ENCODE assay signal across 8 cellular contexts in genomic region chr4:127783026-127783769, GRCh38. TPM values are rescaled to one million over a fixed set of nuclear protein-coding genes. Genes with fewer than 3 reads are reported as not detected.
DNase-seq lines count a peak whose midpoint lies in the region; ATAC-seq, FAIRE-seq and TF ChIP-seq lines count a peak whose summit lies in the region.

No MANE protein-coding gene starts in this region.

- H3K9ac ChIP-seq in astrocyte (ENCODE audit: low read length): peak overlapping the region; percentile 81

- no peaks in the 10 kb centered on the region for H3K4me1 ChIP-seq in astrocyte (ENCODE audit: insufficient read depth, low read length)
- H3K4me1 ChIP-seq in right cardiac atrium (ENCODE audit: control insufficient read depth, insufficient read depth, low read length): no peaks in the 10 kb centered on the region

- H3K27me3 ChIP-seq in astrocyte (ENCODE audit: insufficient read depth, low read length) (no peaks in the 10 kb centered on the region), right cardiac atrium (ENCODE audit: control insufficient read depth, insufficient read depth) (no peaks in the 10 kb centered on the region)

- no peaks in the 10 kb centered on the region for H3K79me2 ChIP-seq in astrocyte (ENCODE audit: insufficient read depth, low read length)

- H3K9me3 ChIP-seq in astrocyte (ENCODE audit: insufficient read depth, low read depth, low read length): no peaks in the 10 kb centered on the region
- H3K9me3 ChIP-seq in right cardiac atrium (ENCODE audit: control insufficient read depth, low read length): no peaks in the 10 kb centered on the region

- H3K27me3 Mint-ChIP-seq in activated CD4-positive, alpha-beta T cell treated with anti-CD3 and anti-CD28 coated beads for 36 hours: peaks cover 52% of the 10 kb centered on the region
- H3K27me3 Mint-ChIP-seq in astrocyte (ENCODE audit: low read depth, unreplicated experiment): no peaks in the 10 kb centered on the region

- 6% methylated on average over 25 of the region's 25 CpGs for WGBS in right cardiac atrium

- FAIRE-seq in astrocyte (lab: Jason Lieb, UNC): no peak

- DNase-seq in activated CD4-positive, alpha-beta T cell treated with anti-CD3 and anti-CD28 coated beads for 36 hours: peak; percentile 78
- DNase-seq in activated CD4-positive, alpha-beta T cell treated with anti-CD3 and anti-CD28 coated beads, Interleukin-2, amount 50 U/mL, for 1 hour: no peak
- DNase-seq in HFF-Myc (ENCODE audit: extremely low read depth, low read depth): peak; percentile 17
- peak; percentile 26 for DNase-seq in NCI-H345 (lab: John Stamatoyannopoulos, UW)
- DNase-seq in astrocyte (ENCODE audit: low read depth): peak; percentile 83
- DNase-seq in right cardiac atrium: peak; percentile 78 to 88 (median 79)
- peak; percentile 68 for DNase-seq in pons (ENCODE audit: low spot score)

- peak overlapping the region; percentile 86 for H2AFZ ChIP-seq in astrocyte (ENCODE audit: low read depth, low read length)

- H3K27ac Mint-ChIP-seq in activated CD4-positive, alpha-beta T cell treated with anti-CD3 and anti-CD28 coated beads for 36 hours: peak overlapping the region; percentile 86
- H3K27ac Mint-ChIP-seq in astrocyte (ENCODE audit: unreplicated experiment): peak overlapping the region; percentile 93

- no peak for ATAC-seq in activated CD4-positive, alpha-beta T cell treated with anti-CD3 and anti-CD28 coated beads for 36 hours
- ATAC-seq in right cardiac atrium (peak; percentile 47 to 74), HG03196 (IDR thresholded peaks at IDR 0.05; ENCODE audit: unreplicated experiment) (no peak)

- intact Hi-C loops in activated CD4-positive, alpha-beta T cell treated with anti-CD3 and anti-CD28 coated beads for 36 hours (cut with DNase I, micrococcal nuclease): loop anchor here (2.0 to 10.0 kb wide), 5 partner anchors 98 to 504 kb away; partner anchors contain the start of genes ABHD18 (in 1 of the 2), INTU (in 1 of the 2), LARP1B (in 1 of the 2) and MFSD8 (in 1 of the 2)
- intact Hi-C loops in right cardiac atrium (cut with DNase I): loop anchor here in 1 of 4 donors (5.0 kb wide), 1 partner anchor 184 kb away; the partner anchor contains the start of genes ABHD18 and MFSD8

- H3K36me3 ChIP-seq in astrocyte (ENCODE audit: insufficient read depth, low read length): no peaks in the 10 kb centered on the region

- H3K4me3 ChIP-seq in HFF-Myc (replicated peaks; ENCODE audit: low read depth, low read length) (peak overlapping the region; percentile 71), astrocyte (ENCODE audit: insufficient read depth, low read depth, low read length) (peak overlapping the region; percentile 74), right cardiac atrium (ENCODE audit: low read length) (peak overlapping the region; percentile 71)

- peaks cover 2% of the 10 kb centered on the region for H3K36me3 Mint-ChIP-seq in activated CD4-positive, alpha-beta T cell treated with anti-CD3 and anti-CD28 coated beads for 36 hours (ENCODE audit: low read depth)
- H3K36me3 Mint-ChIP-seq in astrocyte (ENCODE audit: low read depth, unreplicated experiment): no peaks in the 10 kb centered on the region

- no peak for TF ChIP-seq CTCF in HFF-Myc (IDR thresholded peaks at IDR 0.05; ENCODE audit: low read depth, low read length, missing control alignments)
- no peak for TF ChIP-seq CTCF in astrocyte (IDR thresholded peaks at IDR 0.05; ENCODE audit: insufficient read depth, low read depth, low read length)

- H3K4me3 Mint-ChIP-seq in activated CD4-positive, alpha-beta T cell treated with anti-CD3 and anti-CD28 coated beads for 36 hours: peak overlapping the region; percentile 74
- peak overlapping the region; percentile 97 for H3K4me3 Mint-ChIP-seq in astrocyte (ENCODE audit: unreplicated experiment)

- H3K27ac ChIP-seq in astrocyte (ENCODE audit: low read depth, low read length) (no peak overlapping the region), right cardiac atrium (ENCODE audit: low read length) (peak overlapping the region; percentile 0)

- peak overlapping the region; percentile 91 for H3K4me2 ChIP-seq in astrocyte (ENCODE audit: low read length)

- POLR2A ChIA-PET in activated CD4-positive, alpha-beta T cell treated with anti-CD3 and anti-CD28 coated beads for 36 hours (lab: Charles Lee): interaction anchor here (1.4 kb wide), 1 partner anchor 97 kb away, joined by 5 read pairs; the partner anchor contains the start of gene PLK4

- H4K20me1 ChIP-seq in astrocyte (ENCODE audit: insufficient read depth, low read length): no peaks in the 10 kb centered on the region

- H3K4me1 Mint-ChIP-seq in activated CD4-positive, alpha-beta T cell treated with anti-CD3 and anti-CD28 coated beads for 36 hours: peaks cover 14% of the 10 kb centered on the region
- peaks cover 2% of the 10 kb centered on the region for H3K4me1 Mint-ChIP-seq in astrocyte (ENCODE audit: low read depth, unreplicated experiment)

- no peaks in the 10 kb centered on the region for H3K9me3 Mint-ChIP-seq in activated CD4-positive, alpha-beta T cell treated with anti-CD3 and anti-CD28 coated beads for 36 hours (ENCODE audit: low read depth)
- no peaks in the 10 kb centered on the region for H3K9me3 Mint-ChIP-seq in astrocyte (ENCODE audit: unreplicated experiment)

- CTCF ChIA-PET in activated CD4-positive, alpha-beta T cell treated with anti-CD3 and anti-CD28 coated beads for 36 hours (lab: Charles Lee): interaction anchor here (0.6 to 1.1 kb wide), 2 partner anchors 37 to 55 kb away, joined by 3 to 6 read pairs; no protein-coding TSS in a partner anchor

RNA-seq across cellular contexts. Expression of gene HSPA4L, which starts 1.1 kb away (rescaled TPM):
- total RNA-seq in activated CD4-positive, alpha-beta T cell treated with anti-CD3 and anti-CD28 coated beads for 36 hours: 1 to 10 TPM; 2.7 to 3.0 TPM
- total RNA-seq in astrocyte (8.0 and 8.9 TPM in 2 replicates), right cardiac atrium (10 to 100 TPM in 2 of 4 donors, 1 to 10 TPM in 2; 5.9 to 12.4 (median 9.7) TPM)
- polyA plus RNA-seq in right cardiac atrium: 2.1 TPM

RNA-seq across cellular contexts. Expression of gene SLC25A31, which starts 53.0 kb away (rescaled TPM):
- total RNA-seq in activated CD4-positive, alpha-beta T cell treated with anti-CD3 and anti-CD28 coated beads for 36 hours: not detected
- total RNA-seq in astrocyte (not detected in 2 replicates), right cardiac atrium (not detected)
- polyA plus RNA-seq in right cardiac atrium: not detected

Comparison
In these comparisons a context has a peak if more than half of its experiments do, and no peak if none do; other contexts are left out.
1. ATAC-seq: peak in right cardiac atrium (2 of 2); none in activated CD4-positive, alpha-beta T cell treated with anti-CD3 and anti-CD28 coated beads for 36 hours (single experiment) and HG03196 (single experiment).
2. Peak in every context shown above with its lines, with median percentiles within 50 percentile points of each other: H3K4me3 ChIP-seq.